19 cellular contexts compared by ENCODE assay signal in the genomic region with DNA sequence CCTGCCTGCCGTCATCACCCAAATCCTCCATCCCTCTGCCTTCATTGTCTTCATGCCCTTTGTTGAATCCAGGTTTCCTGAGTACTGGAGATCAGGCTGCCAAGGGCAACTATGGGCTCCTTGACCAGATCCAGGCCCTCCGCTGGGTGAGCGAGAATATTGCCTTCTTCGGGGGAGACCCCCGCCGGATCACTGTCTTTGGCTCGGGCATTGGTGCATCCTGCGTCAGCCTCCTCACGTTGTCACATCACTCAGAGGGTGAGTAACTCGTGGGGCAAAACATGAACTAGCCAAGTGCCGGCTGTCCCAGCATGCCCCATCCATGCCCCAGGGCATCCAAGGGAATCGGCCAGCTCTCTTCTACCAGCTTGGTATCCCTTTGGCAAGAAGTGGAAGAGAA. TPM values are rescaled to one million over a fixed set of nuclear protein-coding genes. Genes with fewer than 3 reads are reported as not detected.
DNase-seq lines count a peak whose midpoint lies in the region; ATAC-seq and TF ChIP-seq lines count a peak whose summit lies in the region.
"Had no signal": no experiment of that assay in that cellular context is flagged by ENCODE, and none has a peak within 500 bp of the region (broad histone marks: within the 10 kb centered on the region; RNA-seq: fewer than 3 reads in every experiment).

No MANE protein-coding gene starts in this region.

- H3K36me3 Mint-ChIP-seq in MCF 10A (ENCODE audit: insufficient read depth, unreplicated experiment) = peaks cover 6% of the 10 kb centered on the region

- H3K4me3 Mint-ChIP-seq in MCF 10A (ENCODE audit: unreplicated experiment) = no peak overlapping the region
- H3K4me3 Mint-ChIP-seq: CD14-positive monocyte; CD8-positive, alpha-beta T cell; H9 had no signal

- H3K4me3 ChIP-seq in breast epithelium (no peak overlapping the region), epithelial cell of esophagus (ENCODE audit: low read length) (no peak overlapping the region), osteoblast (ENCODE audit: insufficient read depth, low read length) (no peak overlapping the region), mucosa of descending colon (no peak overlapping the region)

- no peak overlapping the region for H2AFZ ChIP-seq in osteoblast (ENCODE audit: low read length)

- H3K4me1 ChIP-seq in breast epithelium = no peaks in the 10 kb centered on the region
- H3K4me1 ChIP-seq in osteoblast (ENCODE audit: insufficient read depth, low read length) = no peaks in the 10 kb centered on the region
- no peaks in the 10 kb centered on the region for H3K4me1 ChIP-seq in mucosa of descending colon (ENCODE audit: low read depth)

- ATAC-seq in mucosa of descending colon = no peak
- no peak for ATAC-seq in HG03342 (IDR thresholded peaks at IDR 0.05; ENCODE audit: unreplicated experiment)
- no peak for ATAC-seq in GM21723 (IDR thresholded peaks at IDR 0.05; ENCODE audit: unreplicated experiment)
- ATAC-seq: CD8-positive, alpha-beta T cell had no signal

- H3K4me1 Mint-ChIP-seq in MCF 10A (ENCODE audit: insufficient read depth, unreplicated experiment) = no peaks in the 10 kb centered on the region

- H3K79me2 ChIP-seq in osteoblast (ENCODE audit: insufficient read depth, low read length) = no peaks in the 10 kb centered on the region

- TF ChIP-seq POLR2A in breast epithelium (IDR thresholded peaks at IDR 0.05) = no peak

- BruUV-seq in MCF 10A (replicated peaks; lab: Mats Ljungman, UMichigan) = no TSS peak

- no peak for TF ChIP-seq CTCF in MCF 10A (IDR thresholded peaks at IDR 0.05; ENCODE audit: unreplicated experiment)
- no peak for TF ChIP-seq CTCF in breast epithelium (IDR thresholded peaks at IDR 0.05)
- TF ChIP-seq CTCF in epithelial cell of esophagus (IDR thresholded peaks at IDR 0.05; ENCODE audit: insufficient read depth, low read depth, low read length, missing control alignments) = no peak
- TF ChIP-seq CTCF in osteoblast (IDR thresholded peaks at IDR 0.05; ENCODE audit: extremely low read depth, low read depth, low read length) = no peak
- no peak for TF ChIP-seq CTCF in mucosa of descending colon (IDR thresholded peaks at IDR 0.05)

- H4K20me1 ChIP-seq in osteoblast (ENCODE audit: insufficient read depth, low read length) = no peaks in the 10 kb centered on the region

- no peak overlapping the region for H3K27ac Mint-ChIP-seq in MCF 10A (ENCODE audit: low read depth, unreplicated experiment)
- H3K27ac Mint-ChIP-seq: CD8-positive, alpha-beta T cell; H9 had no signal

- H3K27me3 ChIP-seq in breast epithelium (peaks cover 0 to 56% of the 10 kb centered on the region in 2 donors), osteoblast (ENCODE audit: insufficient read depth, low read length) (peaks cover 10% of the 10 kb centered on the region)

- H3K9me3 ChIP-seq in breast epithelium (no peaks in the 10 kb centered on the region), osteoblast (ENCODE audit: low read depth, low read length) (no peaks in the 10 kb centered on the region), mucosa of descending colon (no peaks in the 10 kb centered on the region)

- intact Hi-C loops in MCF 10A (cut with micrococcal nuclease) = no loop called here
- intact Hi-C loops in breast epithelium (cut with DNase I; ENCODE audit: low total_unique reads) = loop anchor here (2.0 kb wide), 1 partner anchor 51 kb away; no protein-coding TSS in a partner anchor
- intact Hi-C loops in mucosa of descending colon (cut with DNase I, micrococcal nuclease) = no loop called here

- CTCF ChIA-PET in MCF 10A (lab: Yijun Ruan, JAX) = no interaction called here

- DNase-seq in MCF 10A (ENCODE audit: unreplicated experiment) (peak; percentile 29), breast epithelium (ENCODE audit: low spot score in 2 of 2) (no peak), epithelial cell of esophagus (ENCODE audit: low read depth) (peak; percentile 59), osteoblast (ENCODE audit: insufficient read length, low spot score, missing footprints) (peak; percentile 47), mucosa of descending colon (no peak), ecto neural progenitor cell (ENCODE audit: low spot score) (no peak)
- DNase-seq: CD8-positive, alpha-beta T cell; COR-L47; DMS153; DMS79 treated with DMSO at 0.1 percent for 48 hours; EL; GOT3; H9 had no signal

- H3K27ac ChIP-seq in breast epithelium (no peak overlapping the region), osteoblast (ENCODE audit: low read depth, low read length) (no peak overlapping the region)
- H3K27ac ChIP-seq: 22Rv1 had no signal

- H3K27me3 Mint-ChIP-seq in MCF 10A (ENCODE audit: insufficient read depth, unreplicated experiment) = peaks cover 33% of the 10 kb centered on the region

- no peaks in the 10 kb centered on the region for H3K9me3 Mint-ChIP-seq in MCF 10A (ENCODE audit: unreplicated experiment)
- H3K9me3 Mint-ChIP-seq: CD8-positive, alpha-beta T cell had no signal

- H3K4me2 ChIP-seq in osteoblast (ENCODE audit: insufficient read depth, low read length) = no peak overlapping the region

- H3K36me3 ChIP-seq in breast epithelium = no peaks in the 10 kb centered on the region
- no peaks in the 10 kb centered on the region for H3K36me3 ChIP-seq in osteoblast (ENCODE audit: insufficient read depth, low read length)
- no peaks in the 10 kb centered on the region for H3K36me3 ChIP-seq in mucosa of descending colon (ENCODE audit: low read depth)

- POLR2A ChIA-PET in MCF 10A (lab: Yijun Ruan, JAX) = no interaction called here

RNA-seq across cellular contexts. Expression of a gene that starts 19.4 kb away (rescaled TPM):
- total RNA-seq in MCF 10A (2022) = 0.42 and 0.44 TPM in 2 replicates
- 1 to 10 TPM in 1 of 3 donors, under 1 TPM in 2; under 0.01 to 1.0 (median 0.32) TPM for total RNA-seq in breast epithelium
- total RNA-seq in osteoblast = 0.29 and 0.36 TPM in 2 replicates
- 1 to 10 TPM in 1 of 3 donors, under 1 TPM in 2; 0.46 to 3.1 (median 0.94) TPM for total RNA-seq in mucosa of descending colon

RNA-seq across cellular contexts. Expression of a gene that starts 45.7 kb away (rescaled TPM):
- total RNA-seq in MCF 10A (2022) = 36.6 and 39.4 TPM in 2 replicates
- total RNA-seq in breast epithelium = 10 to 100 TPM; 32.1 to 34.7 (median 33.9) TPM
- 20.9 and 24.2 TPM in 2 replicates for total RNA-seq in osteoblast
- 10 to 100 TPM; 34.4 to 55.4 (median 47.8) TPM for total RNA-seq in mucosa of descending colon

RNA-seq across cellular contexts. Expression of a gene that starts 52.7 kb away (rescaled TPM):
- total RNA-seq in MCF 10A (2022) (1.5 TPM in 1 of 2 replicates, not detected in the other), breast epithelium (10 to 100 TPM in 1 of 3 donors, 1 to 10 TPM in 2; 5.1 to 10.8 (median 8.0) TPM), osteoblast (not detected in 2 replicates), mucosa of descending colon (100 to 1,000 TPM in 1 of 3 donors, 10 to 100 TPM in 2; 27.7 to 104 (median 56.8) TPM)
- total RNA-seq: H9, HT1080 had no signal

RNA-seq across cellular contexts. Expression of a gene that starts 57.5 kb away (rescaled TPM):
- total RNA-seq in MCF 10A (2022) = not detected in 2 replicates
- not detected for total RNA-seq in breast epithelium
- total RNA-seq in osteoblast = not detected in 2 replicates
- total RNA-seq in mucosa of descending colon = 1 to 10 TPM in 1 of 3 donors, not detected in 2; 2.7 TPM
- total RNA-seq: A673, H9, HT1080 had no signal

RNA-seq across cellular contexts. Expression of a gene that starts 59.0 kb away (rescaled TPM):
- total RNA-seq in MCF 10A (2022) (not detected in 2 replicates), breast epithelium (1 to 10 TPM in 2 of 3 donors, not detected in 1; 1.8 to 6.9 TPM), osteoblast (not detected in 2 replicates), mucosa of descending colon (10 to 100 TPM; 24.2 to 78.9 (median 58.2) TPM)
- total RNA-seq: A673; CD8-positive, alpha-beta T cell; H9; HT1080 had no signal

Comparison
In these comparisons a context has a peak if more than half of its experiments do, and no peak if none do; other contexts are left out.
1. DNase-seq: peak in MCF 10A (single experiment), epithelial cell of esophagus (single experiment) and osteoblast (single experiment); none in breast epithelium (0 of 2), mucosa of descending colon (0 of 3) and ecto neural progenitor cell (single experiment).